Comparison of ENCODE assay signal across 2 cellular contexts in the genomic region with DNA sequence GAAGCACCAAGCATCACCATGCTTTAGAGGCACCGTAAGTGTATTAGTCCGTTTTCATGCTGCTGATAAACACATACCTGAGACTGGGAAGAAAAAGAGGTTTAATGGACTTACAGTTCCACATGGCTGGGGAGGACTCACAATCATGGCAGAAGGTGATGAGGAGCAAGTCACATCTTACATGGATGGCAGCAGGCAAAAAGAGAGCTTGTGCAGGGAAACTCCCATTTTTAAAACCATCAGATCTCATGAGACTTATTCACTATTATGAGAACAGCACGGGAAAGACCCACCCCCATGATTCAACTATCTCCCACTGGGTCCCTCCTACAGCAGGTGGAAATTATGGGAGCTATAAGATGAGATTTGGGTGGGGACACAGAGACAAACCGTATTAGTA.
TF ChIP-seq lines count a peak whose summit lies in the region.

No MANE protein-coding gene starts in this region.

TF ChIP-seq in HEK293, 187 proteins besides CTCF, POLR2A, EP300 and RAD21:
- peak; percentile 57 for TF ChIP-seq SETDB1 (IDR thresholded peaks at IDR 0.05; ENCODE audit: insufficient read length, low read length)

TF ChIP-seq in K562, 482 proteins besides CTCF, POLR2A, EP300 and RAD21:
- TF ChIP-seq ZNF431 (CRISPR knock-in tag; IDR thresholded peaks at IDR 0.05) = peak; percentile 87
